In genomic region chr12:2936301-2936700, GRCh38 we compare ENCODE assay signal across 3 cellular contexts.
"Had no signal": no experiment of that assay in that cellular context is flagged by ENCODE, and none has a peak within 500 bp of the region (broad histone marks: within the 10 kb centered on the region; RNA-seq: fewer than 3 reads in every experiment).

No MANE protein-coding gene starts in this region.

- H3K4me3 ChIP-seq: GM12878 had no signal

- DNase-seq: GDM1, GF-D8 had no signal
